19 cellular contexts compared by ENCODE assay signal in the genomic region with DNA sequence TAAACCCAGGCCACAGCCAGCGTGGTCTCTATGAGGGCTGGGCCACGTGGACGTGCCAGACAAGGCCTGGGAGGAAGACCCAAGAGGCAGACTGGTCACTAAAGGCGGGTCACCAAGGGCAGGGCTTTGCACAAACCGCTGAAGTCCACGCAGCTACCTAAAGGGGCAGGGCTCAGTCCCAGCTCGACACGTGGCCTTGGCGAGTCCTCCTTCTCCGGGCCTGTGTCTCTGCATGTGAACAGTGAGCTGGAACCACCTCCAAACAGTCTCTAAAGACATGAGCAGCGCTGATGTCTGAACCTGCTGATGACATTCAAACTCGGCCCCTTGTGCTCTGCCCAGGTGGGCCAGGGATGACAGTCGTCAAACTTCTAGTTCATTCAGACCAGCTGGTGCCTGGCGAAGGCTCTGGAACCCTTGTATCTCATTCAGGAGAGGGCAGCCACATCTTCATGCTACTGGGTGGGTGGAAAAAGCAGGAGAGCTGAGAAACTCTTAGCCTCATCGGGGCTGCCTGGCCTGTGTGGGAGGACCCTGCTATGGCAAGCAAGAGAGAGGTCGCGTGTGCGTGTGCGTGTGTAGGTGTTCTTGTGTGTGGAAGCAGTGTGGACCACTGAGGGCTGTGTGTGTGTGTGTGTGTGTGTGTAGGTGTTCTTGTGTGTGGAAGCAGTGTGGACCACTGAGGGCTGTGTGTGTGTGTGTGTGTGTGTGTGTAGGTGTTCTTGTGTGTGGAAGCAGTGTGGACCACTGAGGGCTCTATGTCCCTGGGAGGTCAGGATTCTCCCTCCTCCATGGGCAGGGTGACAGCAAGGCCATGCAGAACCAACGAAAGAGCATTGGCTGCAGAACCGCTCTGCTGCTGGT. TPM values are rescaled to one million over a fixed set of nuclear protein-coding genes. Genes with fewer than 3 reads are reported as not detected.
A peak's percentile ranks its signal among the peaks of the same experiment; 100 is the strongest.
DNase-seq lines count a peak whose midpoint lies in the region; ATAC-seq, FAIRE-seq and TF ChIP-seq lines count a peak whose summit lies in the region.
"Had no signal": no experiment of that assay in that cellular context is flagged by ENCODE, and none has a peak within 500 bp of the region (broad histone marks: within the 10 kb centered on the region; RNA-seq: fewer than 3 reads in every experiment).

No MANE protein-coding gene starts in this region.

- no peak overlapping the region for H2BK120ac ChIP-seq in H1 (replicated peaks; ENCODE audit: low read depth, low read length)

- no peak overlapping the region for H4K91ac ChIP-seq in H1 (replicated peaks; ENCODE audit: insufficient read length, low read length)

- H3K4ac ChIP-seq in H1 (replicated peaks; ENCODE audit: insufficient read length, low read depth, low read length): no peak overlapping the region

- H3K23me2 ChIP-seq in H1 (ENCODE audit: low read depth, low read length): no peaks in the 10 kb centered on the region

- H3K79me2 ChIP-seq in H1 (ENCODE audit: control insufficient read depth in 1 of 2, insufficient read depth in 2 of 2, low read length in 2 of 2): no peaks in the 10 kb centered on the region

- CTCF ChIA-PET in RWPE1 (lab: Yijun Ruan, JAX) (interaction anchor here (0.7 kb wide), 1 partner anchor 15 kb away, joined by 3 read pairs; no protein-coding TSS in a partner anchor), H1 (lab: Charles Lee; ENCODE audit: partially characterized antibody) (interaction anchor here (0.6 to 1.3 kb wide), 4 partner anchors 9 to 375 kb away, joined by 3 to 4 read pairs (median 4); no protein-coding TSS in a partner anchor)

- H3K4me1 ChIP-seq in H1 (replicated peaks in 1 of 4; ENCODE audit: control insufficient read depth in 3 of 4, insufficient read depth in 4 of 4, low read length in 3 of 4) (peaks cover 0 to 18% (median 5%) of the 10 kb centered on the region in 4 experiments; a peak in 5 of 7 replicates), lower lobe of right lung (peaks cover 55% of the 10 kb centered on the region), gastrocnemius medialis (no peaks in the 10 kb centered on the region)

- H3K9ac ChIP-seq in H1 (replicated peaks in 1 of 4; ENCODE audit: extremely low read depth in 1 of 4, low read depth in 3 of 4, low read length in 3 of 4): no peak overlapping the region; a peak in 1 of 7 replicates

- no peak for FAIRE-seq in H1 (lab: Jason Lieb, UNC)

- WGBS in H1 (ENCODE audit: extremely low coverage in 1 of 2, insufficient coverage in 1 of 2, insufficient read length in 1 of 2, insufficient replicate concordance in 2 of 2, low coverage in 1 of 2, low lambda C conversion rate in 2 of 2, missing lambda C conversion rate in 1 of 2), 2 experiments: 94% methylated on average over 21 of the region's 21 CpGs; no CpG with 5 or more reads in 1 of the 2 experiments

- no peak overlapping the region for H2AK5ac ChIP-seq in H1 (ENCODE audit: low read depth, low read length)

- POLR2A ChIA-PET in RWPE1 (lab: Yijun Ruan, JAX; ENCODE audit: low non-redundant PET) (no interaction called here), H1 (lab: Charles Lee; ENCODE audit: partially characterized antibody) (no interaction called here)

- H2AFZ ChIP-seq in H1 (ENCODE audit: low read length): no peak overlapping the region

- no peak overlapping the region for H4K5ac ChIP-seq in H1 (ENCODE audit: insufficient read length, low read depth, low read length)

- H3K27ac ChIP-seq in RWPE1 (peak overlapping the region; percentile 95), H1 (ENCODE audit: low read depth, low read length) (no peak overlapping the region), lower lobe of right lung (peak overlapping the region; percentile 77), gastrocnemius medialis (peak overlapping the region in 3 of 4 donors; percentile 35 to 61 (median 42))

- H2BK20ac ChIP-seq in H1 (ENCODE audit: low read length): peak overlapping the region; percentile 90; the same call in 1 of the 2 replicates

- H3K23ac ChIP-seq in H1 (ENCODE audit: insufficient read length): no peak overlapping the region

- H3K4me2 ChIP-seq in H1 (ENCODE audit: insufficient read depth in 1 of 2, low read depth in 2 of 2, low read length in 2 of 2): no peak overlapping the region

- H2BK5ac ChIP-seq in H1 (ENCODE audit: low read depth, low read length): 0 out of 2 replicates have a peak overlapping the region, but pooled peaks have one; percentile 16

- H4K20me1 ChIP-seq in H1 (replicated peaks in 1 of 2; ENCODE audit: control insufficient read depth in 1 of 2, insufficient read depth in 2 of 2, low read length in 2 of 2): no peaks in the 10 kb centered on the region

- no peak for TF ChIP-seq RAD21 in H1 (IDR thresholded peaks at IDR 0.05 in 1 of 2, conservative IDR thresholded peaks at IDR 0.05 in 1 of 2; ENCODE audit: low read depth in 2 of 2, low read length in 2 of 2)

- TF ChIP-seq EP300 in H1 (IDR thresholded peaks at IDR 0.05; ENCODE audit: borderline replicate concordance in 1 of 2, low read depth in 2 of 2, low read length in 2 of 2): no peak

- H3K79me1 ChIP-seq in H1 (ENCODE audit: low read depth, low read length): no peaks in the 10 kb centered on the region; the same call in 1 of the 2 replicates

- H3K36me3 ChIP-seq in H1 (ENCODE audit: control insufficient read depth in 2 of 4, insufficient read depth in 4 of 4, low read length in 3 of 4) (no peaks in the 10 kb centered on the region; a peak in 1 of 8 replicates), lower lobe of right lung (peaks cover 20% of the 10 kb centered on the region), gastrocnemius medialis (peaks cover 0 to 6% of the 10 kb centered on the region in 2 donors)

- H3K9me3 ChIP-seq in H1 (ENCODE audit: insufficient read depth in 2 of 2, low read depth in 1 of 2, low read length in 1 of 2): no peaks in the 10 kb centered on the region
- no peaks in the 10 kb centered on the region for H3K9me3 ChIP-seq in lower lobe of right lung
- no peaks in the 10 kb centered on the region for H3K9me3 ChIP-seq in gastrocnemius medialis
- H3K9me3 ChIP-seq: mucosa of descending colon, psoas muscle had no signal

- intact Hi-C loops in lower lobe of right lung (cut with DNase I) (loop anchor here (10.0 kb wide), 1 partner anchor 247 kb away; no protein-coding TSS in a partner anchor), gastrocnemius medialis (cut with DNase I; ENCODE audit: low total_unique reads) (no loop called here)

- DNase-seq in RWPE1 (ENCODE audit: low spot score) (no peak), H1 (ENCODE audit: low read depth in 1 of 2, low spot score in 2 of 2) (no peak), lower lobe of right lung (no peak), gastrocnemius medialis (no peak), NCI-H1436 (lab: John Stamatoyannopoulos, UW) (no peak), GDM1 (lab: John Stamatoyannopoulos, UW) (no peak), GM20000 (ENCODE audit: low spot score) (no peak), EL (no peak)
- DNase-seq: activated CD4-positive, alpha-beta memory T cell treated with anti-CD3 and anti-CD28 coated beads, Interleukin-2, amount 10 ng/mL, durations not matched to agents 7 days and 5 days; activated T-cell treated with anti-CD3 and anti-CD28 coated beads, Interleukin-2, amount 50 U/mL, for 48 hours; glutamatergic neuron; KBM-7; mucosa of descending colon; NCI-H1092 treated with DMSO at 0.1 percent for 48 hours; NCI-H69; PC-3; psoas muscle; stimulated activated CD4-positive, alpha-beta T cell treated with anti-CD3 and anti-CD28 coated beads, Interleukin-15, amount 100 ng/mL, for 24 hours; stimulated activated naive CD8-positive, alpha-beta T cell treated with anti-CD3 and anti-CD28 coated beads, Interleukin-15, amount 100 ng/mL, for 72 hours had no signal

- ATAC-seq in lower lobe of right lung (no peak), gastrocnemius medialis (no peak)
- ATAC-seq: mucosa of descending colon; PC-3; psoas muscle; stimulated activated naive CD8-positive, alpha-beta T cell treated with anti-CD3 and anti-CD28 coated beads, Interleukin-15, amount 100 ng/mL, for 72 hours had no signal

- 0 out of 2 replicates have a peak overlapping the region, but pooled peaks have one; percentile 39 for H2BK12ac ChIP-seq in H1 (ENCODE audit: low read depth, low read length)

- H3K27me3 ChIP-seq in H1 (replicated peaks in 1 of 4; ENCODE audit: control insufficient read depth in 3 of 4, extremely low read depth in 1 of 4, insufficient read depth in 3 of 4, low read length in 3 of 4) (no peaks in the 10 kb centered on the region), lower lobe of right lung (ENCODE audit: low read depth) (no peaks in the 10 kb centered on the region), gastrocnemius medialis (no peaks in the 10 kb centered on the region)

- H3K18ac ChIP-seq in H1 (ENCODE audit: extremely low read depth, low read length): no peak overlapping the region

- in situ Hi-C loops in gastrocnemius medialis (cut with MboI; ENCODE audit: low sequenced_read_pairs in 4 of 4): loop anchor here (10.0 to 25.0 kb wide), 6 partner anchors 57 to 487 kb away; a partner anchor contains a TSS

- H3K14ac ChIP-seq in H1 (ENCODE audit: insufficient read length): no peak overlapping the region

- no peak for TF ChIP-seq CTCF in RWPE1 (conservative IDR thresholded peaks at IDR 0.05; ENCODE audit: low read depth)
- no peak for TF ChIP-seq CTCF in H1 (IDR thresholded peaks at IDR 0.05; ENCODE audit: control extremely low read depth in 1 of 3, insufficient read depth in 1 of 3, low read depth in 1 of 3, low read length in 3 of 3)
- TF ChIP-seq CTCF in lower lobe of right lung (IDR thresholded peaks at IDR 0.05): no peak
- no peak for TF ChIP-seq CTCF in gastrocnemius medialis (IDR thresholded peaks at IDR 0.05 in 4 of 5, conservative IDR thresholded peaks at IDR 0.05 in 1 of 5)
- no peak for TF ChIP-seq CTCF in GM20000 (IDR thresholded peaks at IDR 0.05; ENCODE audit: extremely low read depth, missing control alignments)

- H4K8ac ChIP-seq in H1 (ENCODE audit: extremely low read depth, insufficient read depth, low read length): no peak overlapping the region

- no peak overlapping the region for H2BK15ac ChIP-seq in H1 (ENCODE audit: low read length)

- TF ChIP-seq POLR2A in H1 (IDR thresholded peaks at IDR 0.05; ENCODE audit: control extremely low read depth in 1 of 2, low read depth in 2 of 2, low read length in 2 of 2) (no peak), gastrocnemius medialis (IDR thresholded peaks at IDR 0.05) (no peak)

- H3K4me3 ChIP-seq in H1 (ENCODE audit: extremely low read depth in 1 of 4, insufficient read depth in 2 of 4, low read depth in 3 of 4, low read length in 4 of 4) (no peak overlapping the region), lower lobe of right lung (no peak overlapping the region), gastrocnemius medialis (no peak overlapping the region)
- H3K4me3 ChIP-seq: mucosa of descending colon, psoas muscle had no signal

- no peak overlapping the region for H3K56ac ChIP-seq in H1 (replicated peaks; ENCODE audit: insufficient read length, low read depth, low read length)

RNA-seq across cellular contexts. Expression of a gene that starts 14.1 kb away (rescaled TPM):
- 14.5 and 16.8 TPM in 2 replicates for total RNA-seq in H1 (2021; fragmentation: NEBNext Ultra II Directional; extraction: Animal tissue kit (Norgen Biotek cat#: 25700))
- polyA plus RNA-seq in H1 (2011; rRNA removed): 5.4 and 8.0 TPM in 2 replicates
- 6.3 TPM for polyA plus RNA-seq in H1 (2011; cell fraction: cytosol; rRNA removed)
- 6.7 TPM for polyA plus RNA-seq in H1 (2011; cell fraction: nucleus; rRNA removed)
- 5.5 to 7.7 TPM (median 6.4 TPM) in 4 replicates for polyA plus RNA-seq in H1 (2012, experiment 1 of 2)
- polyA plus RNA-seq in H1 (2012, experiment 2 of 2): 1.9 TPM
- 8.0 TPM for polyA plus RNA-seq in H1 (2013, experiment 1 of 2)
- polyA plus RNA-seq in H1 (2013, experiment 2 of 2): 7.4 TPM
- polyA minus RNA-seq in H1 (2011; rRNA and poly(A)+ RNA removed): 37.8 and 43.4 TPM in 2 replicates
- 11.3 TPM for polyA minus RNA-seq in H1 (2011; cell fraction: cytosol; rRNA and poly(A)+ RNA removed)
- polyA minus RNA-seq in H1 (2011; cell fraction: nucleus; rRNA and poly(A)+ RNA removed): 28.6 TPM
- total RNA-seq in lower lobe of right lung (23.8 TPM), gastrocnemius medialis (10 to 100 TPM; 16.0 to 30.7 (median 22.2) TPM)
